Comparison of ENCODE assay signal across 32 cellular contexts in the genomic region with DNA sequence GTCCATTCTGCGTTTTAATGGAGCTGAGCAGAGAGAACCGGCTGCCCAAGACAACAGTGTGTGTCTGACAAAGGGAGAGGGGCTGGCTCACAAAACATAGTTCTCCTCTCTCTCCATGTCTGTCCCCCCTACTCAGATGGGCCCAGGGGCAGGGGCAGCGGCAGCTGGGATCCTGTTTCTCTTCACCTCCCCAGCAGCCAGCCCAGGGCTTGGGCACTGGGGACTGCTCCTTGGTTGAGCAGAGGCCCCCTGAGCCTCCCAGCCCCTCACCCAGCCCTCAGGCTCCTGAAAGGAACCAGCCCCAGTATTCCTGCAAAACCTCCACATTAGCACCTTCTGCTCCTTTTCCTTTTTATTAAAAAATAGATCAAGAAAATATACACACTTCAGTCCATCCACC. TPM values are rescaled to one million over a fixed set of nuclear protein-coding genes. Genes with fewer than 3 reads are reported as not detected.
DNase-seq lines count a peak whose midpoint lies in the region; ATAC-seq and TF ChIP-seq lines count a peak whose summit lies in the region.
"Had no signal": no experiment of that assay in that cellular context is flagged by ENCODE, and none has a peak within 500 bp of the region (broad histone marks: within the 10 kb centered on the region; RNA-seq: fewer than 3 reads in every experiment).

No MANE protein-coding gene starts in this region.

- H3K9me3 ChIP-seq in left ventricle myocardium inferior (replicated peaks) (no peaks in the 10 kb centered on the region), osteoblast (ENCODE audit: low read depth, low read length) (no peaks in the 10 kb centered on the region)
- H3K9me3 ChIP-seq: A549, BE2C, BLaER1, Caco-2 had no signal

- TF ChIP-seq CTCF in left ventricle myocardium inferior (IDR thresholded peaks at IDR 0.05; ENCODE audit: borderline replicate concordance) (no peak), osteoblast (IDR thresholded peaks at IDR 0.05; ENCODE audit: extremely low read depth, low read depth, low read length) (no peak)

- intact Hi-C loops in left ventricle myocardium inferior (cut with micrococcal nuclease) = no loop called here
- intact Hi-C loops in cardiac septum (cut with DNase I) = loop anchor here (10.0 kb wide), 1 partner anchor 402 kb away; no protein-coding TSS in a partner anchor

- H3K36me3 ChIP-seq in left ventricle myocardium inferior (peaks cover 54% of the 10 kb centered on the region), osteoblast (ENCODE audit: insufficient read depth, low read length) (peaks cover 43% of the 10 kb centered on the region)

- peaks cover 36% of the 10 kb centered on the region for H4K20me1 ChIP-seq in osteoblast (ENCODE audit: insufficient read depth, low read length)

- H3K79me2 ChIP-seq in osteoblast (ENCODE audit: insufficient read depth, low read length) = peaks cover 24% of the 10 kb centered on the region

- DNase-seq in left ventricle myocardium inferior = no peak
- no peak for DNase-seq in cardiac septum (ENCODE audit: low spot score)
- peak; percentile 44 for DNase-seq in osteoblast (ENCODE audit: insufficient read length, low spot score, missing footprints)
- DNase-seq in stimulated activated effector memory CD8-positive, alpha-beta T cell treated with anti-CD3 and anti-CD28 coated beads, Interleukin-12 subunit alpha, Interleukin-12 subunit beta, amount 100 ng/mL, for 72 hours (ENCODE audit: low spot score in 2 of 2) = no peak
- no peak for DNase-seq in HuH-7.5 (ENCODE audit: low spot score)
- no peak for DNase-seq in NCI-H2227 treated with DMSO at 0.1 percent for 48 hours (lab: John Stamatoyannopoulos, UW)
- DNase-seq: 8988T; ACHN; AML-193; BE2C; Caco-2; Calu3; CD4-positive, alpha-beta memory T cell; CD4-positive, alpha-beta T cell; CD4-positive, CD25-positive, alpha-beta regulatory T cell; CD8-positive, alpha-beta memory T cell; CD8-positive, alpha-beta T cell; COR-L47; DMS 273 treated with DMSO at 0.1 percent for 48 hours; DMS153; DMS53; DMS79; DMS79 treated with DMSO at 0.1 percent for 48 hours; DND-41; EL had no signal

- H3K4me1 ChIP-seq in left ventricle myocardium inferior (peaks cover 18% of the 10 kb centered on the region), osteoblast (ENCODE audit: insufficient read depth, low read length) (no peaks in the 10 kb centered on the region)
- H3K4me1 ChIP-seq: BE2C, Caco-2 had no signal

- no peaks in the 10 kb centered on the region for H3K27me3 ChIP-seq in left ventricle myocardium inferior (ENCODE audit: low read depth)
- H3K27me3 ChIP-seq in osteoblast (ENCODE audit: insufficient read depth, low read length) = no peaks in the 10 kb centered on the region
- H3K27me3 ChIP-seq: BE2C; BLaER1; BLaER1 treated with 17β-estradiol and CSF1 and Interleukin-3, amounts not matched to agents 10 nM and 100 nM had no signal

- no peak for ATAC-seq in stimulated activated effector memory CD8-positive, alpha-beta T cell treated with anti-CD3 and anti-CD28 coated beads, Interleukin-12 subunit alpha, Interleukin-12 subunit beta, amount 100 ng/mL, for 72 hours
- ATAC-seq: A549; CD8-positive, alpha-beta T cell had no signal

- H3K4me1 Mint-ChIP-seq in stimulated activated effector memory CD8-positive, alpha-beta T cell treated with anti-CD3 and anti-CD28 coated beads, Interleukin-12 subunit alpha, Interleukin-12 subunit beta, amount 100 ng/mL, for 72 hours = peaks cover 20% of the 10 kb centered on the region

- H3K4me3 Mint-ChIP-seq in stimulated activated effector memory CD8-positive, alpha-beta T cell treated with anti-CD3 and anti-CD28 coated beads, Interleukin-12 subunit alpha, Interleukin-12 subunit beta, amount 100 ng/mL, for 72 hours = no peak overlapping the region
- H3K4me3 Mint-ChIP-seq: B cell; CD14-positive monocyte; CD4-positive, alpha-beta memory T cell; CD4-positive, alpha-beta T cell; CD4-positive, CD25-positive, alpha-beta regulatory T cell; CD8-positive, alpha-beta memory T cell; CD8-positive, alpha-beta T cell had no signal

- H2AFZ ChIP-seq in osteoblast (ENCODE audit: low read length) = no peak overlapping the region

- H3K4me2 ChIP-seq in osteoblast (ENCODE audit: insufficient read depth, low read length) = no peak overlapping the region
- H3K4me2 ChIP-seq: A549; BLaER1; BLaER1 treated with 17β-estradiol and CSF1 and Interleukin-3, amounts not matched to agents 10 nM and 100 nM had no signal

- peak overlapping the region; percentile 29 for H3K27ac Mint-ChIP-seq in stimulated activated effector memory CD8-positive, alpha-beta T cell treated with anti-CD3 and anti-CD28 coated beads, Interleukin-12 subunit alpha, Interleukin-12 subunit beta, amount 100 ng/mL, for 72 hours
- H3K27ac Mint-ChIP-seq: B cell; CD4-positive, alpha-beta T cell; CD4-positive, CD25-positive, alpha-beta regulatory T cell; CD8-positive, alpha-beta T cell had no signal

- peak overlapping the region; percentile 2 for H3K27ac ChIP-seq in left ventricle myocardium inferior (replicated peaks)
- H3K27ac ChIP-seq in osteoblast (ENCODE audit: low read depth, low read length) = no peak overlapping the region
- H3K27ac ChIP-seq: 22Rv1; A549; BLaER1; BLaER1 treated with 17β-estradiol and CSF1 and Interleukin-3, amounts not matched to agents 10 nM and 100 nM; C4-2B had no signal

- peaks cover 48% of the 10 kb centered on the region for H3K36me3 Mint-ChIP-seq in stimulated activated effector memory CD8-positive, alpha-beta T cell treated with anti-CD3 and anti-CD28 coated beads, Interleukin-12 subunit alpha, Interleukin-12 subunit beta, amount 100 ng/mL, for 72 hours

- H3K9me3 Mint-ChIP-seq in stimulated activated effector memory CD8-positive, alpha-beta T cell treated with anti-CD3 and anti-CD28 coated beads, Interleukin-12 subunit alpha, Interleukin-12 subunit beta, amount 100 ng/mL, for 72 hours = no peaks in the 10 kb centered on the region
- H3K9me3 Mint-ChIP-seq: CD14-positive monocyte; CD4-positive, alpha-beta memory T cell; CD4-positive, alpha-beta T cell; CD4-positive, CD25-positive, alpha-beta regulatory T cell; CD8-positive, alpha-beta memory T cell; CD8-positive, alpha-beta T cell had no signal

- H3K4me3 ChIP-seq in left ventricle myocardium inferior (no peak overlapping the region), osteoblast (ENCODE audit: insufficient read depth, low read length) (no peak overlapping the region)
- H3K4me3 ChIP-seq: A549; BLaER1; BLaER1 treated with 17β-estradiol and CSF1 and Interleukin-3, amounts not matched to agents 10 nM and 100 nM had no signal

RNA-seq across cellular contexts. Expression of a gene that starts 17.8 kb away (rescaled TPM):
- total RNA-seq in left ventricle myocardium inferior (17.4 TPM), cardiac septum (17.3 TPM), osteoblast (29.5 and 30.4 TPM in 2 replicates)

RNA-seq across cellular contexts. Expression of a gene that starts 25.5 kb away (rescaled TPM):
- total RNA-seq in left ventricle myocardium inferior (7.6 TPM), cardiac septum (5.5 TPM), osteoblast (14.5 and 15.3 TPM in 2 replicates)

RNA-seq across cellular contexts. Expression of a gene that starts 56.2 kb away (rescaled TPM):
- 1.7 TPM for total RNA-seq in left ventricle myocardium inferior
- 2.2 TPM for total RNA-seq in cardiac septum
- 0.36 and 0.59 TPM in 2 replicates for total RNA-seq in osteoblast
